10 cellular contexts compared by ENCODE assay signal in genomic region chr6:41713650-41714291, GRCh38. TPM values are rescaled to one million over a fixed set of nuclear protein-coding genes. Genes with fewer than 3 reads are reported as not detected.
DNase-seq lines count a peak whose midpoint lies in the region; ATAC-seq, FAIRE-seq and TF ChIP-seq lines count a peak whose summit lies in the region.
"Had no signal": no experiment of that assay in that cellular context is flagged by ENCODE, and none has a peak within 500 bp of the region (broad histone marks: within the 10 kb centered on the region; RNA-seq: fewer than 3 reads in every experiment).

No MANE protein-coding gene starts in this region.

- no peak overlapping the region for H3K27ac ChIP-seq in H1 (ENCODE audit: low read depth, low read length)

- no peaks in the 10 kb centered on the region for H3K27me3 Mint-ChIP-seq in activated CD8-positive, alpha-beta T cell treated with anti-CD3 and anti-CD28 coated beads for 36 hours
- H3K27me3 Mint-ChIP-seq in activated CD8-positive, alpha-beta T cell treated with anti-CD3 and anti-CD28 coated beads, Interleukin-2, amount 10 ng/mL, durations not matched to agents 7 days and 5 days (ENCODE audit: low read depth): no peaks in the 10 kb centered on the region
- no peaks in the 10 kb centered on the region for H3K27me3 Mint-ChIP-seq in stimulated activated naive CD8-positive, alpha-beta T cell treated with anti-CD3 and anti-CD28 coated beads, Interleukin-15, amount 100 ng/mL, for 72 hours

- no peak overlapping the region for H3K56ac ChIP-seq in H1 (replicated peaks; ENCODE audit: insufficient read length, low read depth, low read length)

- H2BK20ac ChIP-seq in H1 (ENCODE audit: low read length): no peak overlapping the region

- peak; percentile 72 for ATAC-seq in activated CD8-positive, alpha-beta T cell treated with anti-CD3 and anti-CD28 coated beads for 36 hours
- no peak for ATAC-seq in activated CD8-positive, alpha-beta T cell treated with anti-CD3 and anti-CD28 coated beads, Interleukin-2, amount 10 ng/mL, durations not matched to agents 7 days and 5 days
- ATAC-seq in HG03280 (IDR thresholded peaks at IDR 0.05; ENCODE audit: unreplicated experiment): peak; percentile 41
- ATAC-seq in stimulated activated naive CD8-positive, alpha-beta T cell treated with anti-CD3 and anti-CD28 coated beads, Interleukin-15, amount 100 ng/mL, for 72 hours: peak; percentile 79

- no peak for FAIRE-seq in H1 (lab: Jason Lieb, UNC)

- H3K27me3 ChIP-seq in H1 (replicated peaks in 1 of 4; ENCODE audit: control insufficient read depth in 3 of 4, extremely low read depth in 1 of 4, insufficient read depth in 3 of 4, low read length in 3 of 4): no peaks in the 10 kb centered on the region; a peak in 1 of 7 replicates

- peaks cover 0 to 2% of the 10 kb centered on the region in 2 experiments for H4K20me1 ChIP-seq in H1 (replicated peaks in 1 of 2; ENCODE audit: control insufficient read depth in 1 of 2, insufficient read depth in 2 of 2, low read length in 2 of 2)

- H3K79me1 ChIP-seq in H1 (ENCODE audit: low read depth, low read length): no peaks in the 10 kb centered on the region

- H4K91ac ChIP-seq in H1 (replicated peaks; ENCODE audit: insufficient read length, low read length): no peak overlapping the region

- H3K4me2 ChIP-seq in H1 (ENCODE audit: insufficient read depth in 1 of 2, low read depth in 2 of 2, low read length in 2 of 2): no peak overlapping the region

- H3K9me3 Mint-ChIP-seq in activated CD8-positive, alpha-beta T cell treated with anti-CD3 and anti-CD28 coated beads for 36 hours: no peaks in the 10 kb centered on the region
- no peaks in the 10 kb centered on the region for H3K9me3 Mint-ChIP-seq in activated CD8-positive, alpha-beta T cell treated with anti-CD3 and anti-CD28 coated beads, Interleukin-2, amount 10 ng/mL, durations not matched to agents 7 days and 5 days (ENCODE audit: insufficient read depth)
- no peaks in the 10 kb centered on the region for H3K9me3 Mint-ChIP-seq in stimulated activated naive CD8-positive, alpha-beta T cell treated with anti-CD3 and anti-CD28 coated beads, Interleukin-15, amount 100 ng/mL, for 72 hours

- H3K27ac Mint-ChIP-seq in activated CD8-positive, alpha-beta T cell treated with anti-CD3 and anti-CD28 coated beads for 36 hours: peak overlapping the region; percentile 27
- H3K27ac Mint-ChIP-seq in activated CD8-positive, alpha-beta T cell treated with anti-CD3 and anti-CD28 coated beads, Interleukin-2, amount 10 ng/mL, durations not matched to agents 7 days and 5 days: no peak overlapping the region
- peak overlapping the region; percentile 34 to 77 for H3K27ac Mint-ChIP-seq in stimulated activated naive CD8-positive, alpha-beta T cell treated with anti-CD3 and anti-CD28 coated beads, Interleukin-15, amount 100 ng/mL, for 72 hours

- CTCF ChIA-PET in activated CD8-positive, alpha-beta T cell treated with anti-CD3 and anti-CD28 coated beads for 36 hours (lab: Charles Lee): no interaction called here
- CTCF ChIA-PET in activated CD8-positive, alpha-beta T cell treated with anti-CD3 and anti-CD28 coated beads, Interleukin-2, amount 10 ng/mL, durations not matched to agents 7 days and 5 days (lab: Charles Lee): interaction anchor here (1.4 kb wide), 2 partner anchors 20 to 30 kb away, joined by 3 to 11 read pairs; no protein-coding TSS in a partner anchor
- CTCF ChIA-PET in H1 (lab: Charles Lee; ENCODE audit: partially characterized antibody): interaction anchor here (0.6 to 3.4 kb wide), 7 partner anchors 9 to 65 kb away, joined by 3 to 10 read pairs (median 3); no protein-coding TSS in a partner anchor

- H2AK5ac ChIP-seq in H1 (ENCODE audit: low read depth, low read length): peak overlapping the region; percentile 86; the same call in 1 of the 2 replicates

- POLR2A ChIA-PET in activated CD8-positive, alpha-beta T cell treated with anti-CD3 and anti-CD28 coated beads for 36 hours (lab: Charles Lee): interaction anchor here (0.8 kb wide), 1 partner anchor 34 kb away, joined by 3 read pairs; no protein-coding TSS in a partner anchor
- POLR2A ChIA-PET in activated CD8-positive, alpha-beta T cell treated with anti-CD3 and anti-CD28 coated beads, Interleukin-2, amount 10 ng/mL, durations not matched to agents 7 days and 5 days (lab: Charles Lee): interaction anchor here (0.8 kb wide), 1 partner anchor 20 kb away, joined by 3 read pairs; no protein-coding TSS in a partner anchor
- POLR2A ChIA-PET in H1 (lab: Charles Lee; ENCODE audit: partially characterized antibody): no interaction called here

- peaks cover 29% of the 10 kb centered on the region for H3K4me1 Mint-ChIP-seq in activated CD8-positive, alpha-beta T cell treated with anti-CD3 and anti-CD28 coated beads for 36 hours (ENCODE audit: low read depth)
- H3K4me1 Mint-ChIP-seq in activated CD8-positive, alpha-beta T cell treated with anti-CD3 and anti-CD28 coated beads, Interleukin-2, amount 10 ng/mL, durations not matched to agents 7 days and 5 days (ENCODE audit: low read depth): peaks cover 43% of the 10 kb centered on the region
- H3K4me1 Mint-ChIP-seq in stimulated activated naive CD8-positive, alpha-beta T cell treated with anti-CD3 and anti-CD28 coated beads, Interleukin-15, amount 100 ng/mL, for 72 hours: peaks cover 42% of the 10 kb centered on the region

- H3K36me3 ChIP-seq in H1 (ENCODE audit: control insufficient read depth in 2 of 4, insufficient read depth in 4 of 4, low read length in 3 of 4): no peaks in the 10 kb centered on the region

- no peak overlapping the region for H4K5ac ChIP-seq in H1 (ENCODE audit: insufficient read length, low read depth, low read length)

- no peak overlapping the region for H3K4me3 Mint-ChIP-seq in activated CD8-positive, alpha-beta T cell treated with anti-CD3 and anti-CD28 coated beads for 36 hours
- no peak overlapping the region for H3K4me3 Mint-ChIP-seq in activated CD8-positive, alpha-beta T cell treated with anti-CD3 and anti-CD28 coated beads, Interleukin-2, amount 10 ng/mL, durations not matched to agents 7 days and 5 days
- H3K4me3 Mint-ChIP-seq in stimulated activated naive CD8-positive, alpha-beta T cell treated with anti-CD3 and anti-CD28 coated beads, Interleukin-15, amount 100 ng/mL, for 72 hours: no peak overlapping the region

- no peaks in the 10 kb centered on the region for H3K9me3 ChIP-seq in H1 (ENCODE audit: insufficient read depth in 2 of 2, low read depth in 1 of 2, low read length in 1 of 2)

- TF ChIP-seq RAD21 in H1 (IDR thresholded peaks at IDR 0.05 in 1 of 2, conservative IDR thresholded peaks at IDR 0.05 in 1 of 2; ENCODE audit: low read depth in 2 of 2, low read length in 2 of 2): no peak

- DNase-seq in activated CD8-positive, alpha-beta T cell treated with anti-CD3 and anti-CD28 coated beads for 36 hours: peak; percentile 70
- DNase-seq in activated CD8-positive, alpha-beta T cell treated with anti-CD3 and anti-CD28 coated beads, Interleukin-2, amount 10 ng/mL, durations not matched to agents 7 days and 5 days: no peak
- DNase-seq in H1 (ENCODE audit: low read depth in 1 of 2, low spot score in 2 of 2) (no peak), SIG-M5 treated with dmso at 0.1 percent for 504 hours (lab: John Stamatoyannopoulos, UW; ENCODE audit: unreplicated experiment) (no peak)
- peak in 1 of 2 donors; percentile 50 for DNase-seq in stimulated activated naive CD8-positive, alpha-beta T cell treated with anti-CD3 and anti-CD28 coated beads, Interleukin-15, amount 100 ng/mL, for 72 hours
- no peak for DNase-seq in activated effector memory CD4-positive, alpha-beta T cell treated with anti-CD3 and anti-CD28 coated beads, Interleukin-2, amount 50 U/mL, for 16 hours
- no peak for DNase-seq in activated CD8-positive, alpha-beta memory T cell treated with anti-CD3 and anti-CD28 coated beads for 24 hours

- TF ChIP-seq CTCF in activated CD8-positive, alpha-beta T cell treated with anti-CD3 and anti-CD28 coated beads for 36 hours (IDR thresholded peaks at IDR 0.05): no peak
- no peak for TF ChIP-seq CTCF in H1 (IDR thresholded peaks at IDR 0.05; ENCODE audit: control extremely low read depth in 1 of 3, insufficient read depth in 1 of 3, low read depth in 1 of 3, low read length in 3 of 3)

- H3K4ac ChIP-seq in H1 (replicated peaks; ENCODE audit: insufficient read length, low read depth, low read length): no peak overlapping the region

- H2BK12ac ChIP-seq in H1 (ENCODE audit: low read depth, low read length): peak overlapping the region; percentile 43; the same call in 1 of the 2 replicates

- peaks cover 0 to 3% (median 0%) of the 10 kb centered on the region in 4 experiments; a peak in 1 of 7 replicates for H3K4me1 ChIP-seq in H1 (replicated peaks in 1 of 4; ENCODE audit: control insufficient read depth in 3 of 4, insufficient read depth in 4 of 4, low read length in 3 of 4)

- no peak for TF ChIP-seq POLR2A in H1 (IDR thresholded peaks at IDR 0.05; ENCODE audit: control extremely low read depth in 1 of 2, low read depth in 2 of 2, low read length in 2 of 2)

- H2BK5ac ChIP-seq in H1 (ENCODE audit: low read depth, low read length): no peak overlapping the region

- H3K23ac ChIP-seq in H1 (ENCODE audit: insufficient read length): no peak overlapping the region

- no peak overlapping the region for H3K14ac ChIP-seq in H1 (ENCODE audit: insufficient read length)

- intact Hi-C loops in activated CD8-positive, alpha-beta T cell treated with anti-CD3 and anti-CD28 coated beads for 36 hours (cut with micrococcal nuclease): no loop called here

- no peak for TF ChIP-seq EP300 in H1 (IDR thresholded peaks at IDR 0.05; ENCODE audit: borderline replicate concordance in 1 of 2, low read depth in 2 of 2, low read length in 2 of 2)

- H3K36me3 Mint-ChIP-seq in activated CD8-positive, alpha-beta T cell treated with anti-CD3 and anti-CD28 coated beads for 36 hours (ENCODE audit: low read depth): peaks cover 6% of the 10 kb centered on the region
- peaks cover 6% of the 10 kb centered on the region for H3K36me3 Mint-ChIP-seq in activated CD8-positive, alpha-beta T cell treated with anti-CD3 and anti-CD28 coated beads, Interleukin-2, amount 10 ng/mL, durations not matched to agents 7 days and 5 days (ENCODE audit: low read depth)

- no peak overlapping the region for H3K9ac ChIP-seq in H1 (replicated peaks in 1 of 4; ENCODE audit: extremely low read depth in 1 of 4, low read depth in 3 of 4, low read length in 3 of 4)

- peaks cover 4% of the 10 kb centered on the region; the same call in 1 of the 2 replicates for H3K23me2 ChIP-seq in H1 (ENCODE audit: low read depth, low read length)

- no peaks in the 10 kb centered on the region for H3K79me2 ChIP-seq in H1 (ENCODE audit: control insufficient read depth in 1 of 2, insufficient read depth in 2 of 2, low read length in 2 of 2)

- no peak overlapping the region for H2AFZ ChIP-seq in H1 (ENCODE audit: low read length)

- no peak overlapping the region for H2BK120ac ChIP-seq in H1 (replicated peaks; ENCODE audit: low read depth, low read length)

- H3K18ac ChIP-seq in H1 (ENCODE audit: extremely low read depth, low read length): no peak overlapping the region; the same call in 1 of the 2 replicates

- peak overlapping the region; percentile 88; the same call in 1 of the 2 replicates for H2BK15ac ChIP-seq in H1 (ENCODE audit: low read length)

- WGBS in H1 (ENCODE audit: extremely low coverage in 1 of 2, insufficient coverage in 1 of 2, insufficient read length in 1 of 2, insufficient replicate concordance in 2 of 2, low coverage in 1 of 2, low lambda C conversion rate in 2 of 2, missing lambda C conversion rate in 1 of 2), 2 experiments: 81% methylated on average over 14 of the region's 14 CpGs; no CpG with 5 or more reads in 1 of the 2 experiments

- H4K8ac ChIP-seq in H1 (ENCODE audit: extremely low read depth, insufficient read depth, low read length): no peak overlapping the region

- no peak overlapping the region for H3K4me3 ChIP-seq in H1 (ENCODE audit: extremely low read depth in 1 of 4, insufficient read depth in 2 of 4, low read depth in 3 of 4, low read length in 4 of 4)

RNA-seq across cellular contexts. Expression of gene TFEB, which starts 21.6 kb away (rescaled TPM):
- 10 to 100 TPM; 14.6 to 15.9 TPM for total RNA-seq in activated CD8-positive, alpha-beta T cell treated with anti-CD3 and anti-CD28 coated beads for 36 hours
- total RNA-seq in activated CD8-positive, alpha-beta T cell treated with anti-CD3 and anti-CD28 coated beads, Interleukin-2, amount 10 ng/mL, durations not matched to agents 7 days and 5 days: 10 to 100 TPM; 18.5 to 21.2 TPM
- total RNA-seq in H1 (2021; fragmentation: NEBNext Ultra II Directional; extraction: Animal tissue kit (Norgen Biotek cat#: 25700)): 2.3 and 2.4 TPM in 2 replicates
- 5.9 and 6.7 TPM in 2 replicates for polyA plus RNA-seq in H1 (2011; rRNA removed)
- polyA plus RNA-seq in H1 (2011; cell fraction: cytosol; rRNA removed): 4.6 TPM
- 7.6 TPM for polyA plus RNA-seq in H1 (2011; cell fraction: nucleus; rRNA removed)
- 2.1 to 6.8 TPM (median 4.1 TPM) in 4 replicates for polyA plus RNA-seq in H1 (2012, experiment 1 of 2)
- 2.7 TPM for polyA plus RNA-seq in H1 (2012, experiment 2 of 2)
- 0.71 TPM for polyA plus RNA-seq in H1 (2013, experiment 1 of 2)
- 0.61 TPM for polyA plus RNA-seq in H1 (2013, experiment 2 of 2)
- 1.9 and 4.6 TPM in 2 replicates for polyA minus RNA-seq in H1 (2011; rRNA and poly(A)+ RNA removed)
- polyA minus RNA-seq in H1 (2011; cell fraction: cytosol; rRNA and poly(A)+ RNA removed): 3.2 TPM
- 2.8 TPM for polyA minus RNA-seq in H1 (2011; cell fraction: nucleus; rRNA and poly(A)+ RNA removed)

RNA-seq across cellular contexts. Expression of gene PGC, which starts 33.4 kb away (rescaled TPM):
- not detected for total RNA-seq in activated CD8-positive, alpha-beta T cell treated with anti-CD3 and anti-CD28 coated beads for 36 hours
- total RNA-seq in activated CD8-positive, alpha-beta T cell treated with anti-CD3 and anti-CD28 coated beads, Interleukin-2, amount 10 ng/mL, durations not matched to agents 7 days and 5 days: not detected
- not detected in 2 replicates for total RNA-seq in H1 (2021; fragmentation: NEBNext Ultra II Directional; extraction: Animal tissue kit (Norgen Biotek cat#: 25700))
- 0.09 and 0.25 TPM in 2 replicates for polyA plus RNA-seq in H1 (2011; rRNA removed)
- 0.22 TPM for polyA plus RNA-seq in H1 (2011; cell fraction: cytosol; rRNA removed)
- polyA plus RNA-seq in H1 (2011; cell fraction: nucleus; rRNA removed): 0.21 TPM
- polyA plus RNA-seq in H1 (2012, experiment 1 of 2): 0.23 TPM in 1 of 4 replicates, not detected in the others
- polyA plus RNA-seq in H1 (2012, experiment 2 of 2): 0.13 TPM
- 0.04 TPM for polyA plus RNA-seq in H1 (2013, experiment 1 of 2)
- polyA plus RNA-seq in H1 (2013, experiment 2 of 2): 0.07 TPM
- not detected in 2 replicates for polyA minus RNA-seq in H1 (2011; rRNA and poly(A)+ RNA removed)
- polyA minus RNA-seq in H1 (2011; cell fraction: cytosol; rRNA and poly(A)+ RNA removed): not detected
- not detected for polyA minus RNA-seq in H1 (2011; cell fraction: nucleus; rRNA and poly(A)+ RNA removed)
- total RNA-seq: T-helper 2 cell treated with Interferon-gamma antibody and Interleukin-4, amounts not matched to agents 100 ng/mL and 5 ng/mL, for 36 hours; urinary bladder had no signal
- polyA plus RNA-seq: urinary bladder had no signal
